In the genomic region with DNA sequence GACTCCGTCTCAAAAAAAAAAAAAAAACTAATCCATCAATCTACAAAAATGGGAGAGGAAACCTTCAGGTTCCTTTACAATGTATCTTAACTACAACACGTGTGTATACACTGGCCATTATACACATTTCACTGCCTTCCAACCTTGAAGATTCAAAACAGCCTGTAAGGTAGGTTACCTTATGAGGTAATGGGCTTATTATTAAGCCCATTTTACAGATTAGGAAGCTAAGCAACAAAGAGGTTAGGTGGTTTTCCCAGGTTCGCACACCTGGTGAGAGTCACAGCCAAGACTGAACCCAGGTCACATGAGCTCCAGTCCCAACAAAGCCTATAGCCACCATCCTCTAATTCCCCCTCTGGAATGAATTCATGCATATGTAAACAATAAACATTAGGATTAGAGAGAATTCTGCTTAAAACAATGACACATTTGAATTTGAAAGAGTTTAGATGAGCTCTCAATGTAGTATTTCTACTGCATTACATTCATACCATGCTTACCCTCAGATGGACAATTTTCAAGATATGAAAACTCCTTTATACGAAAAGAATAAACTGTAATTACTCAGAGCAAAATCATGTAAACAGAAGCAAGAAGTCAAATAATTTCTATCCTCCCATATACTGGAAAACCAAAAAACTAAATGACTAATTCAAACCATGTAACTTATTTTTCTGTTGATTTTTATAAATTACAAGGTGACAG, we compare ENCODE assay signal across 19 cellular contexts. TPM values are rescaled to one million over a fixed set of nuclear protein-coding genes. Genes with fewer than 3 reads are reported as not detected.
DNase-seq lines count a peak whose midpoint lies in the region; ATAC-seq and TF ChIP-seq lines count a peak whose summit lies in the region.
"Had no signal": no experiment of that assay in that cellular context is flagged by ENCODE, and none has a peak within 500 bp of the region (broad histone marks: within the 10 kb centered on the region; RNA-seq: fewer than 3 reads in every experiment).

No MANE protein-coding gene starts in this region.

- DNase-seq in AG10803 (ENCODE audit: low read depth) (peak; percentile 56), GM23338 (ENCODE audit: low spot score) (peak; percentile 38), amniotic epithelial cell (ENCODE audit: low read depth) (peak; percentile 32), memory B cell (ENCODE audit: low spot score in 2 of 2) (no peak), SHP77 treated with DMSO at 0.1 percent for 48 hours (lab: John Stamatoyannopoulos, UW) (no peak)
- DNase-seq in activated naive CD4-positive, alpha-beta T cell treated with anti-CD3 and anti-CD28 coated beads for 36 hours, result no peak
- DNase-seq: DMS53, EL, NCI-H1694, NCI-H2081, NCI-H2171 treated with DMSO at 0.1 percent for 48 hours, NCI-H446, NCI-H526 had no signal

- H3K27ac ChIP-seq in GM23338 (ENCODE audit: low read depth), result no peak overlapping the region
- H3K27ac ChIP-seq: SJSA1 had no signal

- H4K20me1 ChIP-seq in GM23338 (replicated peaks; ENCODE audit: insufficient read depth), result peaks cover 5% of the 10 kb centered on the region

- no peaks in the 10 kb centered on the region for H3K4me1 ChIP-seq in GM23338 (ENCODE audit: insufficient read depth)

- H3K4me2 ChIP-seq in GM23338, result no peak overlapping the region

- H3K36me3 ChIP-seq in GM23338 (ENCODE audit: insufficient read depth), result no peaks in the 10 kb centered on the region
- H3K36me3 ChIP-seq: HAP-1, SJSA1 had no signal

- H3K27ac Mint-ChIP-seq in GM23338, result no peak overlapping the region
- peak overlapping the region; percentile 31 for H3K27ac Mint-ChIP-seq in memory B cell
- H3K27ac Mint-ChIP-seq in activated naive CD4-positive, alpha-beta T cell treated with anti-CD3 and anti-CD28 coated beads for 36 hours, result no peak overlapping the region
- H3K27ac Mint-ChIP-seq: B cell, CD14-positive monocyte, IgD-negative memory B cell had no signal

- no peaks in the 10 kb centered on the region for H3K9me3 Mint-ChIP-seq in GM23338
- no peaks in the 10 kb centered on the region for H3K9me3 Mint-ChIP-seq in memory B cell
- H3K9me3 Mint-ChIP-seq in activated naive CD4-positive, alpha-beta T cell treated with anti-CD3 and anti-CD28 coated beads for 36 hours, result no peaks in the 10 kb centered on the region
- H3K9me3 Mint-ChIP-seq: CD14-positive monocyte, IgD-negative memory B cell had no signal

- no peaks in the 10 kb centered on the region for H3K27me3 ChIP-seq in GM23338 (ENCODE audit: insufficient read depth)
- H3K27me3 ChIP-seq: SJSA1 had no signal

- no peaks in the 10 kb centered on the region for H3K9me2 ChIP-seq in GM23338 (ENCODE audit: insufficient read depth)

- H3K4me1 Mint-ChIP-seq in GM23338, result peaks cover 12% of the 10 kb centered on the region; the same call in 2 of the 3 replicates
- H3K4me1 Mint-ChIP-seq in memory B cell, result peaks cover 10% of the 10 kb centered on the region
- no peaks in the 10 kb centered on the region for H3K4me1 Mint-ChIP-seq in activated naive CD4-positive, alpha-beta T cell treated with anti-CD3 and anti-CD28 coated beads for 36 hours (ENCODE audit: low read depth)

- TF ChIP-seq CTCF in AG10803 (conservative IDR thresholded peaks at IDR 0.05; ENCODE audit: low read length) (no peak), GM23338 (conservative IDR thresholded peaks at IDR 0.05; ENCODE audit: low read depth in 2 of 2) (no peak)

- intact Hi-C loops in activated naive CD4-positive, alpha-beta T cell treated with anti-CD3 and anti-CD28 coated beads for 36 hours (cut with micrococcal nuclease), result no loop called here

- H3K4me3 Mint-ChIP-seq in GM23338 (no peak overlapping the region), memory B cell (no peak overlapping the region)
- no peak overlapping the region for H3K4me3 Mint-ChIP-seq in activated naive CD4-positive, alpha-beta T cell treated with anti-CD3 and anti-CD28 coated beads for 36 hours
- H3K4me3 Mint-ChIP-seq: B cell, CD14-positive monocyte, IgD-negative memory B cell had no signal

- H3K27me3 Mint-ChIP-seq in GM23338 (ENCODE audit: insufficient read depth, low read depth, poor library complexity) (peaks cover 2% of the 10 kb centered on the region), memory B cell (no peaks in the 10 kb centered on the region)
- H3K27me3 Mint-ChIP-seq in activated naive CD4-positive, alpha-beta T cell treated with anti-CD3 and anti-CD28 coated beads for 36 hours (ENCODE audit: low read depth), result no peaks in the 10 kb centered on the region
- H3K27me3 Mint-ChIP-seq: B cell, IgD-negative memory B cell had no signal

- CTCF ChIA-PET in activated naive CD4-positive, alpha-beta T cell treated with anti-CD3 and anti-CD28 coated beads for 36 hours (lab: Charles Lee), result interaction anchor here (0.5 to 0.6 kb wide), 2 partner anchors 19 to 96 kb away, joined by 3 read pairs; no protein-coding TSS in a partner anchor

- H3K4me3 ChIP-seq in AG10803 (ENCODE audit: low read length), result no peak overlapping the region
- no peak overlapping the region for H3K4me3 ChIP-seq in GM23338
- H3K4me3 ChIP-seq: HAP-1, SJSA1 had no signal

- no peaks in the 10 kb centered on the region for H3F3A ChIP-seq in GM23338 (replicated peaks; ENCODE audit: low read depth)

- H3K36me3 Mint-ChIP-seq in GM23338 (ENCODE audit: low read depth), result peaks cover 12% of the 10 kb centered on the region; the same call in 2 of the 3 replicates
- H3K36me3 Mint-ChIP-seq in memory B cell, result peaks cover 2% of the 10 kb centered on the region
- H3K36me3 Mint-ChIP-seq in activated naive CD4-positive, alpha-beta T cell treated with anti-CD3 and anti-CD28 coated beads for 36 hours (ENCODE audit: low read depth), result peaks cover 12% of the 10 kb centered on the region

- H3K79me2 ChIP-seq in GM23338 (replicated peaks; ENCODE audit: insufficient read depth), result peaks cover 73% of the 10 kb centered on the region

- ATAC-seq in GM23338 (no peak), memory B cell (ENCODE audit: low read depth) (no peak), HG02885 (IDR thresholded peaks at IDR 0.05; ENCODE audit: poor library complexity, unreplicated experiment) (no peak)

- no peak overlapping the region for H2AFZ ChIP-seq in GM23338

TF ChIP-seq in GM23338, 12 proteins besides CTCF, POLR2A, EP300 and RAD21 (continues in another document):
- TF ChIP-seq, protein P1, sequence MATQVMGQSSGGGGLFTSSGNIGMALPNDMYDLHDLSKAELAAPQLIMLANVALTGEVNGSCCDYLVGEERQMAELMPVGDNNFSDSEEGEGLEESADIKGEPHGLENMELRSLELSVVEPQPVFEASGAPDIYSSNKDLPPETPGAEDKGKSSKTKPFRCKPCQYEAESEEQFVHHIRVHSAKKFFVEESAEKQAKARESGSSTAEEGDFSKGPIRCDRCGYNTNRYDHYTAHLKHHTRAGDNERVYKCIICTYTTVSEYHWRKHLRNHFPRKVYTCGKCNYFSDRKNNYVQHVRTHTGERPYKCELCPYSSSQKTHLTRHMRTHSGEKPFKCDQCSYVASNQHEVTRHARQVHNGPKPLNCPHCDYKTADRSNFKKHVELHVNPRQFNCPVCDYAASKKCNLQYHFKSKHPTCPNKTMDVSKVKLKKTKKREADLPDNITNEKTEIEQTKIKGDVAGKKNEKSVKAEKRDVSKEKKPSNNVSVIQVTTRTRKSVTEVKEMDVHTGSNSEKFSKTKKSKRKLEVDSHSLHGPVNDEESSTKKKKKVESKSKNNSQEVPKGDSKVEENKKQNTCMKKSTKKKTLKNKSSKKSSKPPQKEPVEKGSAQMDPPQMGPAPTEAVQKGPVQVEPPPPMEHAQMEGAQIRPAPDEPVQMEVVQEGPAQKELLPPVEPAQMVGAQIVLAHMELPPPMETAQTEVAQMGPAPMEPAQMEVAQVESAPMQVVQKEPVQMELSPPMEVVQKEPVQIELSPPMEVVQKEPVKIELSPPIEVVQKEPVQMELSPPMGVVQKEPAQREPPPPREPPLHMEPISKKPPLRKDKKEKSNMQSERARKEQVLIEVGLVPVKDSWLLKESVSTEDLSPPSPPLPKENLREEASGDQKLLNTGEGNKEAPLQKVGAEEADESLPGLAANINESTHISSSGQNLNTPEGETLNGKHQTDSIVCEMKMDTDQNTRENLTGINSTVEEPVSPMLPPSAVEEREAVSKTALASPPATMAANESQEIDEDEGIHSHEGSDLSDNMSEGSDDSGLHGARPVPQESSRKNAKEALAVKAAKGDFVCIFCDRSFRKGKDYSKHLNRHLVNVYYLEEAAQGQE (IDR thresholded peaks at IDR 0.05; ENCODE audit: unreplicated experiment), result no peak

RNA-seq across cellular contexts. Expression of a gene that starts 54.8 kb away (rescaled TPM):
- total RNA-seq in GM23338 (2014; rRNA removed; shearing (Covaris generic)), result 63.4 and 68.1 TPM in 2 replicates
- 36.5 and 37.9 TPM in 2 replicates for polyA plus RNA-seq in GM23338 (2016; fragmentation: Nextera tagmentation; extraction: Ambion mirVana)
- 10 to 100 TPM; 44.6 to 48.0 TPM for total RNA-seq in activated naive CD4-positive, alpha-beta T cell treated with anti-CD3 and anti-CD28 coated beads for 36 hours

Comparison
In these comparisons a context has a peak if more than half of its experiments do, and no peak if none do; other contexts are left out.
1. DNase-seq: peak in AG10803 (single experiment), GM23338 (single experiment) and amniotic epithelial cell (single experiment); none in memory B cell (0 of 2), activated naive CD4-positive, alpha-beta T cell treated with anti-CD3 and anti-CD28 coated beads for 36 hours (single experiment) and SHP77 treated with DMSO at 0.1 percent for 48 hours (single experiment).